1 cellular context compared by ENCODE assay signal in genomic region chr13:109968876-109969577, GRCh38.
TF ChIP-seq lines count a peak whose summit lies in the region.

No MANE protein-coding gene starts in this region.

TF ChIP-seq in WTC11, 78 proteins besides CTCF, POLR2A, EP300 and RAD21 (continued from another document):
- TF ChIP-seq E2F5 (CRISPR knock-in tag; IDR thresholded peaks at IDR 0.05): no peak
- TF ChIP-seq CREM (CRISPR knock-in tag; IDR thresholded peaks at IDR 0.05): no peak
- no peak for TF ChIP-seq NR3C1 (CRISPR knock-in tag; conservative IDR thresholded peaks at IDR 0.05; ENCODE audit: low read depth)
- no peak for TF ChIP-seq HMGXB4 (CRISPR knock-in tag; IDR thresholded peaks at IDR 0.05)
- TF ChIP-seq, protein P1, sequence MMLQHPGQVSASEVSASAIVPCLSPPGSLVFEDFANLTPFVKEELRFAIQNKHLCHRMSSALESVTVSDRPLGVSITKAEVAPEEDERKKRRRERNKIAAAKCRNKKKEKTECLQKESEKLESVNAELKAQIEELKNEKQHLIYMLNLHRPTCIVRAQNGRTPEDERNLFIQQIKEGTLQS (CRISPR knock-in tag; conservative IDR thresholded peaks at IDR 0.05): no peak
- TF ChIP-seq ZBTB43 (CRISPR knock-in tag; IDR thresholded peaks at IDR 0.05): no peak
TF ChIP-seq in WTC11: peak in this region for 0.
